In the genomic region with DNA sequence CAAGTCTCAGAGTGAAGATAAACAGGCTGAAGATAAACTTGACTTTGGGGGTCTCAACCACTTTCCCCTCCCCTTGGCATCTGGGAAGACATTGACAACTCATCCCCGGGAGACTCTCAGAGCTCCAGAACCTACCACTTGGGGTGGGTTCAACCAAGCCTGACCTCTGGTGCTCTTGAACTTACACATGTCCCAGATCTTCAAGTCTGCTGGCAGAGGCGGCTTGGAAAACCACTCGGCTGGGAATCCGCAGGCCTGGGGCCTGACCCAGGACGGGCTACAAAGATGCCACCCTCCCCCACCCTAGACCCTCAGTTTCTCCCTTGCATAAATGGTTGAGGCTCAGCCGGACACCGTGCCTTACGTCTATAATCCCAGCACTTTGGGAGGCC, we compare ENCODE assay signal across 10 cellular contexts. TPM values are rescaled to one million over a fixed set of nuclear protein-coding genes. Genes with fewer than 3 reads are reported as not detected.
DNase-seq lines count a peak whose midpoint lies in the region; ATAC-seq and TF ChIP-seq lines count a peak whose summit lies in the region.
"Had no signal": no experiment of that assay in that cellular context is flagged by ENCODE, and none has a peak within 500 bp of the region (broad histone marks: within the 10 kb centered on the region; RNA-seq: fewer than 3 reads in every experiment).

No MANE protein-coding gene starts in this region.

- H3K4me3 ChIP-seq in esophagus squamous epithelium (peak overlapping the region; percentile 50 to 73 (median 67)), mesendoderm (ENCODE audit: low read length) (peak overlapping the region; percentile 32)
- H3K4me3 ChIP-seq: ovary had no signal

- peak overlapping the region; percentile 78 for H3K18ac ChIP-seq in mesendoderm (ENCODE audit: low read length)

- ATAC-seq in Right ventricle myocardium superior (ENCODE audit: poor library complexity), result peak; percentile 18
- ATAC-seq in HG03520 (IDR thresholded peaks at IDR 0.05; ENCODE audit: unreplicated experiment), result no peak
- no peak for ATAC-seq in GM18861 (IDR thresholded peaks at IDR 0.05; ENCODE audit: unreplicated experiment)

- no peaks in the 10 kb centered on the region for H3K9me3 ChIP-seq in esophagus squamous epithelium
- H3K9me3 ChIP-seq: ovary had no signal

- peak overlapping the region; percentile 71 for H3K9ac ChIP-seq in mesendoderm (ENCODE audit: low read length)

- no peaks in the 10 kb centered on the region for H3K36me3 ChIP-seq in esophagus squamous epithelium
- H3K36me3 ChIP-seq in mesendoderm (ENCODE audit: control insufficient read depth, insufficient read depth, low read length), result no peaks in the 10 kb centered on the region
- H3K36me3 ChIP-seq: ovary had no signal

- H3K27me3 ChIP-seq in esophagus squamous epithelium, result peaks cover 0 to 48% (median 0%) of the 10 kb centered on the region in 4 donors
- H3K27me3 ChIP-seq in mesendoderm (ENCODE audit: insufficient read depth, low read length, poor library complexity), result no peaks in the 10 kb centered on the region
- H3K27me3 ChIP-seq: ovary had no signal

- H3K9me3 Mint-ChIP-seq in activated naive CD4-positive, alpha-beta T cell treated with anti-CD3 and anti-CD28 coated beads, Interleukin-2, amount 10 ng/mL, durations not matched to agents 7 days and 5 days, result no peaks in the 10 kb centered on the region

- DNase-seq in Right ventricle myocardium superior (no peak), cardiac septum (ENCODE audit: low spot score) (no peak), esophagus squamous epithelium (lab: John Stamatoyannopoulos, UW) (no peak), mesendoderm (no peak), SIG-M5 (lab: John Stamatoyannopoulos, UW) (no peak)
- no peak for DNase-seq in activated naive CD4-positive, alpha-beta T cell treated with anti-CD3 and anti-CD28 coated beads, Interleukin-2, amount 10 ng/mL, durations not matched to agents 7 days and 5 days

- TF ChIP-seq POLR2A in esophagus squamous epithelium (IDR thresholded peaks at IDR 0.05), result no peak

- CTCF ChIA-PET in activated naive CD4-positive, alpha-beta T cell treated with anti-CD3 and anti-CD28 coated beads, Interleukin-2, amount 10 ng/mL, durations not matched to agents 7 days and 5 days (lab: Charles Lee), result interaction anchor here (1.0 kb wide), 1 partner anchor 19 kb away, joined by 3 read pairs; no protein-coding TSS in a partner anchor

- 40 to 68% methylated on average over 4 to 5 of the region's 8 CpGs for WGBS in esophagus squamous epithelium, 2 donors
- no CpG with 5 or more reads among the region's 8 CpGs for WGBS in mesendoderm (ENCODE audit: extremely low coverage, insufficient coverage, low lambda C conversion rate)

- no peak overlapping the region for H2BK15ac ChIP-seq in mesendoderm (replicated peaks; ENCODE audit: low read depth)

- peak overlapping the region; percentile 50 to 80 (median 79) for H3K27ac ChIP-seq in esophagus squamous epithelium
- no peak overlapping the region for H3K27ac ChIP-seq in mesendoderm (ENCODE audit: low read depth, low read length)
- H3K27ac ChIP-seq: ovary had no signal

- H3K36me3 Mint-ChIP-seq in activated naive CD4-positive, alpha-beta T cell treated with anti-CD3 and anti-CD28 coated beads, Interleukin-2, amount 10 ng/mL, durations not matched to agents 7 days and 5 days, result no peaks in the 10 kb centered on the region

- no peaks in the 10 kb centered on the region for H3K79me2 ChIP-seq in mesendoderm (ENCODE audit: control insufficient read depth, insufficient read depth, low read length)

- intact Hi-C loops in Right ventricle myocardium superior (cut with DNase I) (no loop called here), cardiac septum (cut with DNase I) (no loop called here), esophagus squamous epithelium (cut with DNase I) (no loop called here)

- no peaks in the 10 kb centered on the region for H3K4me1 Mint-ChIP-seq in activated naive CD4-positive, alpha-beta T cell treated with anti-CD3 and anti-CD28 coated beads, Interleukin-2, amount 10 ng/mL, durations not matched to agents 7 days and 5 days

- no peak overlapping the region for H2BK120ac ChIP-seq in mesendoderm (ENCODE audit: low read depth, low read length)

- peak overlapping the region; percentile 92 for H3K56ac ChIP-seq in mesendoderm (ENCODE audit: low read length)

- H2AK5ac ChIP-seq in mesendoderm (ENCODE audit: low read length), result no peak overlapping the region

- H3K79me1 ChIP-seq in mesendoderm (ENCODE audit: low read length), result no peaks in the 10 kb centered on the region

- peak overlapping the region; percentile 66 for H3K23ac ChIP-seq in mesendoderm (ENCODE audit: low read length)

- H3K4me1 ChIP-seq in esophagus squamous epithelium (peaks cover 7 to 19% (median 11%) of the 10 kb centered on the region in 3 donors), mesendoderm (ENCODE audit: control insufficient read depth, low read depth, low read length) (no peaks in the 10 kb centered on the region)

- no peak for TF ChIP-seq CTCF in esophagus squamous epithelium (IDR thresholded peaks at IDR 0.05)

- no peak overlapping the region for H3K27ac Mint-ChIP-seq in activated naive CD4-positive, alpha-beta T cell treated with anti-CD3 and anti-CD28 coated beads, Interleukin-2, amount 10 ng/mL, durations not matched to agents 7 days and 5 days

- no peak overlapping the region for H3K4ac ChIP-seq in mesendoderm (ENCODE audit: low read depth, low read length)

- H3K27me3 Mint-ChIP-seq in activated naive CD4-positive, alpha-beta T cell treated with anti-CD3 and anti-CD28 coated beads, Interleukin-2, amount 10 ng/mL, durations not matched to agents 7 days and 5 days, result peaks cover 82% of the 10 kb centered on the region

- H3K4me3 Mint-ChIP-seq in activated naive CD4-positive, alpha-beta T cell treated with anti-CD3 and anti-CD28 coated beads, Interleukin-2, amount 10 ng/mL, durations not matched to agents 7 days and 5 days, result no peak overlapping the region

- H4K8ac ChIP-seq in mesendoderm (ENCODE audit: low read depth, low read length), result no peak overlapping the region

- H4K5ac ChIP-seq in mesendoderm (ENCODE audit: low read length), result no peak overlapping the region

- no peak overlapping the region for H2BK5ac ChIP-seq in mesendoderm (ENCODE audit: low read length)

- H3K4me2 ChIP-seq in mesendoderm (ENCODE audit: low read length), result peak overlapping the region; percentile 64

RNA-seq across cellular contexts. Expression of a gene that starts 0.5 kb away (rescaled TPM):
- total RNA-seq in Right ventricle myocardium superior, result 1.6 TPM
- total RNA-seq in cardiac septum, result 0.30 TPM
- total RNA-seq in esophagus squamous epithelium, result 10 to 100 TPM in 2 of 4 donors, 1 to 10 TPM in 2; 7.6 to 17.0 (median 9.5) TPM
- 0.88 TPM for polyA plus RNA-seq in mesendoderm (2013, experiment 1 of 2)
- polyA plus RNA-seq in mesendoderm (2013, experiment 2 of 2), result 1.0 TPM

RNA-seq across cellular contexts. Expression of a gene that starts 14.6 kb away (rescaled TPM):
- total RNA-seq in Right ventricle myocardium superior, result 0.08 TPM
- total RNA-seq in cardiac septum, result 0.13 TPM
- under 1 TPM in 2 of 4 donors, not detected in 2; 0.35 to 0.57 TPM for total RNA-seq in esophagus squamous epithelium
- 4.7 TPM for polyA plus RNA-seq in mesendoderm (2013, experiment 1 of 2)
- 4.6 TPM for polyA plus RNA-seq in mesendoderm (2013, experiment 2 of 2)
- total RNA-seq: M059J had no signal

RNA-seq across cellular contexts. Expression of a gene that starts 14.9 kb away (rescaled TPM):
- total RNA-seq in Right ventricle myocardium superior (27.5 TPM), cardiac septum (28.6 TPM), esophagus squamous epithelium (10 to 100 TPM in 3 of 4 donors, 1 to 10 TPM in 1; 8.6 to 17.3 (median 13.8) TPM)
- polyA plus RNA-seq in mesendoderm (2013, experiment 1 of 2), result 27.9 TPM
- polyA plus RNA-seq in mesendoderm (2013, experiment 2 of 2), result 27.3 TPM

RNA-seq across cellular contexts. Expression of a gene that starts 25.8 kb away (rescaled TPM):
- total RNA-seq in Right ventricle myocardium superior (10.9 TPM), cardiac septum (3.0 TPM), esophagus squamous epithelium (not detected)
- polyA plus RNA-seq in mesendoderm (2013, experiment 1 of 2), result 0.69 TPM
- polyA plus RNA-seq in mesendoderm (2013, experiment 2 of 2), result 0.69 TPM

RNA-seq across cellular contexts. Expression of a gene that starts 31.3 kb away (rescaled TPM):
- total RNA-seq in Right ventricle myocardium superior, result 9.4 TPM
- total RNA-seq in cardiac septum, result 12.3 TPM
- total RNA-seq in esophagus squamous epithelium, result 10 to 100 TPM in 1 of 4 donors, 1 to 10 TPM in 3; 6.2 to 10.9 (median 6.4) TPM
- polyA plus RNA-seq in mesendoderm (2013, experiment 1 of 2), result 19.2 TPM
- polyA plus RNA-seq in mesendoderm (2013, experiment 2 of 2), result 18.9 TPM
